ENCODE assay signal across 16 cellular contexts in the genomic region with DNA sequence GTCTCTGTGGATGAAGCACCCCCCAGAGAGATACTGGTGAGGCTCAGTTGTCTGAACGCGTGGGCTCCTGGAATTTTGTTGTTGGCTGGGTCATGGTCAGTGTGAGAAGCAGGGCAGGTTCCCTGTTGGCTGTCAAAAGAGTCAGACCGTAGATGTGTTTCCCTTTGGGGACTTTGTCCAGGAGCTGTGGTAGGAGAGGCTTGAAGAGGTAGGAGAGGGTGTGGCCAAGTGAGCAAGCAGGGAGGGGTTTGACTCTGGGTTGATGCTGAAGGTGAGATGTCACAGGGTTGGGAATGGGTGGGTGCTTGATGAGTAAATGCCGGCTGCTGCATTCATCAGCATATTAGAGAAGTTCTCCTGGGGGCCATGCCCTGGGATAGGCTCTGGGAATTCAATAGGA.
DNase-seq lines count a peak whose midpoint lies in the region; TF ChIP-seq lines count a peak whose summit lies in the region.
"Had no signal": no experiment of that assay in that cellular context is flagged by ENCODE, and none has a peak within 500 bp of the region (broad histone marks: within the 10 kb centered on the region; RNA-seq: fewer than 3 reads in every experiment).

No MANE protein-coding gene starts in this region.

- H3K4me3 ChIP-seq in right atrium auricular region (no peak overlapping the region), foreskin fibroblast (ENCODE audit: low read depth in 1 of 2, low read length in 2 of 2) (no peak overlapping the region)
- H3K4me3 ChIP-seq: HAP-1 had no signal

- no peaks in the 10 kb centered on the region for H3K4me1 ChIP-seq in right atrium auricular region
- H3K4me1 ChIP-seq: HAP-1 had no signal

- H3K4me1 Mint-ChIP-seq in endothelial cell (ENCODE audit: unreplicated experiment), result no peaks in the 10 kb centered on the region
- H3K4me1 Mint-ChIP-seq in osteocyte (ENCODE audit: unreplicated experiment), result no peaks in the 10 kb centered on the region
- H3K4me1 Mint-ChIP-seq: CD14-positive monocyte had no signal

- DNase-seq in right atrium auricular region (ENCODE audit: low spot score) (peak; percentile 36), cardiac septum (ENCODE audit: low spot score) (no peak), endothelial cell (ENCODE audit: low spot score) (no peak), osteocyte (ENCODE audit: extremely low spot score, unreplicated experiment) (peak; percentile 48), HuH-7.5 (ENCODE audit: low spot score) (no peak), foreskin fibroblast (no peak), DMS79 (lab: John Stamatoyannopoulos, UW) (no peak)
- DNase-seq: ACHN, COR-L47, DMS153, DND-41, GDM1 had no signal

- H3K4me3 Mint-ChIP-seq in endothelial cell (ENCODE audit: unreplicated experiment) (peak overlapping the region; percentile 42), osteocyte (ENCODE audit: unreplicated experiment) (no peak overlapping the region)
- H3K4me3 Mint-ChIP-seq: CD14-positive monocyte; CD8-positive, alpha-beta T cell had no signal

- no peaks in the 10 kb centered on the region for H3K36me3 ChIP-seq in right atrium auricular region
- H3K36me3 ChIP-seq: HAP-1 had no signal

- no peak overlapping the region for H3K27ac ChIP-seq in right atrium auricular region
- H3K27ac ChIP-seq: HL-60 had no signal

- TF ChIP-seq CTCF in right atrium auricular region (IDR thresholded peaks at IDR 0.05) (no peak), endothelial cell (IDR thresholded peaks at IDR 0.05; ENCODE audit: unreplicated experiment) (no peak), osteocyte (IDR thresholded peaks at IDR 0.05) (no peak), foreskin fibroblast (IDR thresholded peaks at IDR 0.05; ENCODE audit: low read depth, low read length) (no peak)

- H3K9me3 Mint-ChIP-seq in endothelial cell (ENCODE audit: unreplicated experiment), result peaks cover 57% of the 10 kb centered on the region
- H3K9me3 Mint-ChIP-seq in osteocyte (ENCODE audit: unreplicated experiment), result peaks cover 39% of the 10 kb centered on the region
- H3K9me3 Mint-ChIP-seq: CD8-positive, alpha-beta T cell had no signal

- no peaks in the 10 kb centered on the region for H3K27me3 ChIP-seq in right atrium auricular region

- no peaks in the 10 kb centered on the region for H3K9me3 ChIP-seq in right atrium auricular region
- H3K9me3 ChIP-seq: HAP-1 had no signal

- H3K27ac Mint-ChIP-seq in endothelial cell (ENCODE audit: unreplicated experiment) (no peak overlapping the region), osteocyte (ENCODE audit: unreplicated experiment) (no peak overlapping the region)
- H3K27ac Mint-ChIP-seq: CD14-positive monocyte; CD8-positive, alpha-beta T cell had no signal

- peaks cover 25% of the 10 kb centered on the region for H3K27me3 Mint-ChIP-seq in endothelial cell (ENCODE audit: unreplicated experiment)
- H3K27me3 Mint-ChIP-seq in osteocyte (ENCODE audit: unreplicated experiment), result no peaks in the 10 kb centered on the region

- peaks cover 46% of the 10 kb centered on the region for H3K36me3 Mint-ChIP-seq in endothelial cell (ENCODE audit: low read depth, unreplicated experiment)
- no peaks in the 10 kb centered on the region for H3K36me3 Mint-ChIP-seq in osteocyte (ENCODE audit: unreplicated experiment)
- H3K36me3 Mint-ChIP-seq: CD14-positive monocyte; CD8-positive, alpha-beta T cell had no signal

- intact Hi-C loops in cardiac septum (cut with DNase I), result no loop called here

Comparison
In these comparisons a context has a peak if more than half of its experiments do, and no peak if none do; other contexts are left out.
1. DNase-seq: peak in right atrium auricular region (single experiment) and osteocyte (single experiment); none in cardiac septum (single experiment), endothelial cell (single experiment), HuH-7.5 (single experiment), foreskin fibroblast (0 of 2) and DMS79 (single experiment).